Comparison of ENCODE assay signal across 8 cellular contexts in genomic region chr20:44309763-44310663, GRCh38. TPM values are rescaled to one million over a fixed set of nuclear protein-coding genes. Genes with fewer than 3 reads are reported as not detected.
A peak's percentile ranks its signal among the peaks of the same experiment; 100 is the strongest.
DNase-seq lines count a peak whose midpoint lies in the region; ATAC-seq and TF ChIP-seq lines count a peak whose summit lies in the region.

No MANE protein-coding gene starts in this region.

- H3K9ac ChIP-seq in ES-I3 (ENCODE audit: low read depth, low read length) (peak overlapping the region; percentile 74), HUES6 (ENCODE audit: low read length) (peak overlapping the region; percentile 80)

- peak overlapping the region; percentile 92 for H3K27ac Mint-ChIP-seq in activated naive CD8-positive, alpha-beta T cell treated with anti-CD3 and anti-CD28 coated beads, Interleukin-2, amount 10 ng/mL, durations not matched to agents 7 days and 5 days

- H3K27me3 ChIP-seq in HUES6 (ENCODE audit: control insufficient read depth, insufficient read depth, low read length) (peaks cover 13% of the 10 kb centered on the region), right atrium auricular region (no peaks in the 10 kb centered on the region)

- peaks cover 2% of the 10 kb centered on the region for H3K27me3 Mint-ChIP-seq in activated naive CD8-positive, alpha-beta T cell treated with anti-CD3 and anti-CD28 coated beads, Interleukin-2, amount 10 ng/mL, durations not matched to agents 7 days and 5 days

- no peaks in the 10 kb centered on the region for H3K36me3 Mint-ChIP-seq in activated naive CD8-positive, alpha-beta T cell treated with anti-CD3 and anti-CD28 coated beads, Interleukin-2, amount 10 ng/mL, durations not matched to agents 7 days and 5 days

- POLR2A ChIA-PET in activated naive CD8-positive, alpha-beta T cell treated with anti-CD3 and anti-CD28 coated beads, Interleukin-2, amount 10 ng/mL, durations not matched to agents 7 days and 5 days (lab: Charles Lee), result interaction anchor here (0.6 to 2.0 kb wide), 5 partner anchors 92 to 636 kb away, joined by 3 to 34 read pairs (median 3); no protein-coding TSS in a partner anchor

- no peak for ATAC-seq in activated naive CD8-positive, alpha-beta T cell treated with anti-CD3 and anti-CD28 coated beads, Interleukin-2, amount 10 ng/mL, durations not matched to agents 7 days and 5 days (ENCODE audit: low read depth)
- ATAC-seq in GM19035 (IDR thresholded peaks at IDR 0.05; ENCODE audit: unreplicated experiment), result no peak

- H3K4me3 Mint-ChIP-seq in activated naive CD8-positive, alpha-beta T cell treated with anti-CD3 and anti-CD28 coated beads, Interleukin-2, amount 10 ng/mL, durations not matched to agents 7 days and 5 days, result peak overlapping the region; percentile 93

- no peak for DNase-seq in activated naive CD8-positive, alpha-beta T cell treated with anti-CD3 and anti-CD28 coated beads, Interleukin-2, amount 10 ng/mL, durations not matched to agents 7 days and 5 days
- peak; percentile 68 for DNase-seq in right atrium auricular region (ENCODE audit: low spot score)
- DNase-seq in retinal pigment epithelial cell (ENCODE audit: low read depth), result no peak
- no peak for DNase-seq in DMS153 (lab: John Stamatoyannopoulos, UW)
- DNase-seq in NCI-H774 (lab: John Stamatoyannopoulos, UW), result no peak

- no peaks in the 10 kb centered on the region for H3K4me1 ChIP-seq in ES-I3 (ENCODE audit: insufficient read depth, low read length)
- H3K4me1 ChIP-seq in HUES6 (ENCODE audit: control insufficient read depth, insufficient read depth, low read length), result peaks cover 10% of the 10 kb centered on the region; the same call in 1 of the 2 replicates
- peaks cover 0 to 46% of the 10 kb centered on the region in 2 donors for H3K4me1 ChIP-seq in right atrium auricular region

- H3K9me3 ChIP-seq in ES-I3 (ENCODE audit: control insufficient read depth, insufficient read depth, low read length) (no peaks in the 10 kb centered on the region), HUES6 (ENCODE audit: control insufficient read depth, insufficient read depth, low read depth, low read length) (no peaks in the 10 kb centered on the region), right atrium auricular region (no peaks in the 10 kb centered on the region)

- no peaks in the 10 kb centered on the region for H3K9me3 Mint-ChIP-seq in activated naive CD8-positive, alpha-beta T cell treated with anti-CD3 and anti-CD28 coated beads, Interleukin-2, amount 10 ng/mL, durations not matched to agents 7 days and 5 days

- TF ChIP-seq CTCF in right atrium auricular region (IDR thresholded peaks at IDR 0.05) (no peak), retinal pigment epithelial cell (conservative IDR thresholded peaks at IDR 0.05; ENCODE audit: low read depth, low read length) (no peak)

- H3K27ac ChIP-seq in HUES6 (ENCODE audit: low read depth, low read length) (no peak overlapping the region), right atrium auricular region (peak overlapping the region; percentile 86 to 88)

- no peaks in the 10 kb centered on the region; the same call in 1 of the 2 replicates for H3K36me3 ChIP-seq in ES-I3 (ENCODE audit: insufficient read depth, low read length)
- H3K36me3 ChIP-seq in HUES6 (ENCODE audit: control insufficient read depth, insufficient read depth, low read length), result no peaks in the 10 kb centered on the region
- peaks cover 6% of the 10 kb centered on the region for H3K36me3 ChIP-seq in right atrium auricular region

- peak overlapping the region; percentile 91 for H3K4me3 ChIP-seq in HUES6 (ENCODE audit: low read depth, low read length)
- peak overlapping the region; percentile 86 to 93 for H3K4me3 ChIP-seq in right atrium auricular region
- H3K4me3 ChIP-seq in retinal pigment epithelial cell (ENCODE audit: low read length), result peak overlapping the region; percentile 93

- H3K4me1 Mint-ChIP-seq in activated naive CD8-positive, alpha-beta T cell treated with anti-CD3 and anti-CD28 coated beads, Interleukin-2, amount 10 ng/mL, durations not matched to agents 7 days and 5 days, result peaks cover 15% of the 10 kb centered on the region

RNA-seq across cellular contexts. Expression of gene FITM2, which starts 1.0 kb away (rescaled TPM):
- 1 to 10 TPM; 4.2 to 4.5 TPM for total RNA-seq in activated naive CD8-positive, alpha-beta T cell treated with anti-CD3 and anti-CD28 coated beads, Interleukin-2, amount 10 ng/mL, durations not matched to agents 7 days and 5 days
- total RNA-seq in right atrium auricular region, result 100 to 1,000 TPM in 1 of 2 donors, 10 to 100 TPM in 1; 87.1 to 143 TPM

RNA-seq across cellular contexts. Expression of gene R3HDML, which starts 26.8 kb away (rescaled TPM):
- not detected for total RNA-seq in activated naive CD8-positive, alpha-beta T cell treated with anti-CD3 and anti-CD28 coated beads, Interleukin-2, amount 10 ng/mL, durations not matched to agents 7 days and 5 days
- total RNA-seq in right atrium auricular region, result not detected

RNA-seq across cellular contexts. Expression of gene HNF4A, which starts 45.5 kb away (rescaled TPM):
- total RNA-seq in activated naive CD8-positive, alpha-beta T cell treated with anti-CD3 and anti-CD28 coated beads, Interleukin-2, amount 10 ng/mL, durations not matched to agents 7 days and 5 days, result not detected
- total RNA-seq in right atrium auricular region, result not detected

Comparison
In these comparisons a context has a peak if more than half of its experiments do, and no peak if none do; other contexts are left out.
1. RNA of gene FITM2, which starts 1.0 kb away (total RNA-seq): 87.1 to 143 TPM in right atrium auricular region; 4.2 to 4.5 TPM in activated naive CD8-positive, alpha-beta T cell treated with anti-CD3 and anti-CD28 coated beads, Interleukin-2, amount 10 ng/mL, durations not matched to agents 7 days and 5 days; every median in the first group is over 10 times any median in the second.
2. Peak in every context shown above with its lines, with median percentiles within 50 percentile points of each other: H3K4me3 ChIP-seq.